ENCODE assay signal across 29 cellular contexts in genomic region chr5:71014186-71014585, GRCh38.
"Had no signal": no experiment of that assay in that cellular context is flagged by ENCODE, and none has a peak within 500 bp of the region (broad histone marks: within the 10 kb centered on the region; RNA-seq: fewer than 3 reads in every experiment).

No MANE protein-coding gene starts in this region.

- H3K27ac ChIP-seq: ascending aorta, body of pancreas, KMS-11, SJCRH30 had no signal

- FAIRE-seq: bronchial epithelial cell had no signal

- H3K4me2 ChIP-seq: KMS-11 had no signal

- H3K36me3 Mint-ChIP-seq: activated naive CD4-positive, alpha-beta T cell treated with anti-CD3 and anti-CD28 coated beads, Interleukin-2, amount 50 U/mL, for 72 hours had no signal

- H3K27me3 Mint-ChIP-seq: activated B cell treated with CpG ODN at 0.5 μM for 24 hours; activated CD4-positive, alpha-beta T cell treated with anti-CD3 and anti-CD28 coated beads, Interleukin-2, amount 10 ng/mL, durations not matched to agents 7 days and 5 days; activated CD8-positive, alpha-beta T cell treated with anti-CD3 and anti-CD28 coated beads for 36 hours; activated naive CD8-positive, alpha-beta T cell treated with anti-CD3 and anti-CD28 coated beads, Interleukin-2, amount 50 U/mL, for 24 hours had no signal

- H3K36me3 ChIP-seq: ascending aorta, MG63, SJCRH30 had no signal

- H3K9ac ChIP-seq: KMS-11 had no signal

- H3K9me3 Mint-ChIP-seq: activated B cell treated with CpG ODN at 0.5 μM for 24 hours; activated CD4-positive, alpha-beta T cell treated with anti-CD3 and anti-CD28 coated beads, Interleukin-2, amount 10 ng/mL, durations not matched to agents 7 days and 5 days; activated CD8-positive, alpha-beta T cell treated with anti-CD3 and anti-CD28 coated beads for 36 hours; activated naive CD4-positive, alpha-beta T cell treated with anti-CD3 and anti-CD28 coated beads, Interleukin-2, amount 50 U/mL, for 72 hours; activated naive CD8-positive, alpha-beta T cell treated with anti-CD3 and anti-CD28 coated beads, Interleukin-2, amount 50 U/mL, for 24 hours; activated T-cell treated with anti-CD3 and anti-CD28 coated beads, Interleukin-2, amount 50 U/mL, for 72 hours; T-helper 1 cell treated with Interleukin-12 subunit alpha and Interleukin-12 subunit beta and Interleukin-4 antibody, amounts not matched to agents 30 μg/mL and 1 μg/mL, for 36 hours had no signal

- H3K4me3 Mint-ChIP-seq: activated B cell treated with CpG ODN at 0.5 μM for 24 hours; activated CD4-positive, alpha-beta T cell treated with anti-CD3 and anti-CD28 coated beads, Interleukin-2, amount 10 ng/mL, durations not matched to agents 7 days and 5 days; activated CD8-positive, alpha-beta T cell treated with anti-CD3 and anti-CD28 coated beads for 36 hours; activated naive CD8-positive, alpha-beta T cell treated with anti-CD3 and anti-CD28 coated beads, Interleukin-2, amount 50 U/mL, for 24 hours; activated T-cell treated with anti-CD3 and anti-CD28 coated beads, Interleukin-2, amount 50 U/mL, for 72 hours; T-helper 1 cell treated with Interleukin-12 subunit alpha and Interleukin-12 subunit beta and Interleukin-4 antibody, amounts not matched to agents 30 μg/mL and 1 μg/mL, for 36 hours had no signal

- ATAC-seq: activated CD8-positive, alpha-beta T cell treated with anti-CD3 and anti-CD28 coated beads for 36 hours; activated naive CD4-positive, alpha-beta T cell treated with anti-CD3 and anti-CD28 coated beads, Interleukin-2, amount 50 U/mL, for 72 hours; activated naive CD8-positive, alpha-beta T cell treated with anti-CD3 and anti-CD28 coated beads, Interleukin-2, amount 50 U/mL, for 24 hours; activated T-cell treated with anti-CD3 and anti-CD28 coated beads, Interleukin-2, amount 50 U/mL, for 72 hours; body of pancreas; Panc1; Right ventricle myocardium inferior; SK-N-SH treated with all-trans-retinoic acid at 6 μM for 48 hours had no signal

- H3K4me1 ChIP-seq: ascending aorta, body of pancreas, SJCRH30 had no signal

- DNase-seq: activated B cell treated with CpG ODN at 0.5 μM for 24 hours; activated CD4-positive, alpha-beta T cell treated with anti-CD3 and anti-CD28 coated beads for 1 hour; activated CD4-positive, alpha-beta T cell treated with anti-CD3 and anti-CD28 coated beads, Interleukin-2, amount 10 ng/mL, durations not matched to agents 7 days and 5 days; activated CD8-positive, alpha-beta memory T cell treated with anti-CD3 and anti-CD28 coated beads, Interleukin-2, amount 50 U/mL, for 4 hours; activated CD8-positive, alpha-beta T cell treated with anti-CD3 and anti-CD28 coated beads for 36 hours; activated naive CD4-positive, alpha-beta T cell treated with Interleukin-2 at 50 U/mL for 16 hours; activated naive CD8-positive, alpha-beta T cell treated with anti-CD3 and anti-CD28 coated beads, Interleukin-2, amount 50 U/mL, for 24 hours; activated T-cell treated with anti-CD3 and anti-CD28 coated beads, Interleukin-2, amount 50 U/mL, for 72 hours; amniotic stem cell; body of pancreas; central memory CD4-positive, alpha-beta T cell; MG63; NCI-H1105; NCI-H1436; NCI-H187; NCI-H2081; NCI-H510A treated with DMSO at 0.1 percent for 48 hours; NCI-H69; NK-92 treated with Interleukin-12 subunit alpha and Interleukin-12 subunit beta, amount 100 ng/mL, for 24 hours; OCI-M1 had no signal

- H3K4me1 Mint-ChIP-seq: activated CD4-positive, alpha-beta T cell treated with anti-CD3 and anti-CD28 coated beads, Interleukin-2, amount 10 ng/mL, durations not matched to agents 7 days and 5 days; activated naive CD8-positive, alpha-beta T cell treated with anti-CD3 and anti-CD28 coated beads, Interleukin-2, amount 50 U/mL, for 24 hours had no signal

- H3K9me3 ChIP-seq: ascending aorta, body of pancreas, MG63, SJCRH30 had no signal

- H3K4me3 ChIP-seq: ascending aorta, body of pancreas, MG63, SJCRH30 had no signal

- H3K27me3 ChIP-seq: ascending aorta, body of pancreas, MG63, SJCRH30 had no signal

- H3K27ac Mint-ChIP-seq: activated B cell treated with CpG ODN at 0.5 μM for 24 hours; activated CD4-positive, alpha-beta T cell treated with anti-CD3 and anti-CD28 coated beads, Interleukin-2, amount 10 ng/mL, durations not matched to agents 7 days and 5 days; activated CD8-positive, alpha-beta T cell treated with anti-CD3 and anti-CD28 coated beads for 36 hours; activated naive CD4-positive, alpha-beta T cell treated with anti-CD3 and anti-CD28 coated beads, Interleukin-2, amount 50 U/mL, for 72 hours; activated naive CD8-positive, alpha-beta T cell treated with anti-CD3 and anti-CD28 coated beads, Interleukin-2, amount 50 U/mL, for 24 hours; activated T-cell treated with anti-CD3 and anti-CD28 coated beads, Interleukin-2, amount 50 U/mL, for 72 hours; T-helper 1 cell treated with Interleukin-12 subunit alpha and Interleukin-12 subunit beta and Interleukin-4 antibody, amounts not matched to agents 30 μg/mL and 1 μg/mL, for 36 hours had no signal
